Comparison of ENCODE assay signal across 8 cellular contexts in genomic region chr3:157159037-157159761, GRCh38. TPM values are rescaled to one million over a fixed set of nuclear protein-coding genes. Genes with fewer than 3 reads are reported as not detected.
DNase-seq lines count a peak whose midpoint lies in the region; ATAC-seq and TF ChIP-seq lines count a peak whose summit lies in the region.

No MANE protein-coding gene starts in this region.

- peak overlapping the region; percentile 90 to 99 (median 93) for H3K4me3 Mint-ChIP-seq in CD8-positive, alpha-beta memory T cell

- peak; percentile 39 for ATAC-seq in GM21360 (IDR thresholded peaks at IDR 0.05; ENCODE audit: unreplicated experiment)
- ATAC-seq in RWPE2 (ENCODE audit: low read depth) = peak; percentile 55
- ATAC-seq in gastroesophageal sphincter = peak; percentile 20
- peak; percentile 16 for ATAC-seq in omental fat pad (ENCODE audit: low FRiP score)

- peak overlapping the region; percentile 100 for H3K27ac ChIP-seq in CD8-positive, alpha-beta memory T cell (ENCODE audit: low read depth, low read length)
- H3K27ac ChIP-seq in RWPE2 (ENCODE audit: poor library complexity, severe bottlenecking) (peak overlapping the region; percentile 90), gastroesophageal sphincter (peak overlapping the region; percentile 98 to 100 (median 100)), thymus (ENCODE audit: low read depth) (peak overlapping the region; percentile 100)

- peak overlapping the region; percentile 96 for H3K4me3 ChIP-seq in CD8-positive, alpha-beta memory T cell (ENCODE audit: low read length)
- peak overlapping the region; percentile 68 for H3K4me3 ChIP-seq in RWPE2 (ENCODE audit: severe bottlenecking)
- peak overlapping the region; percentile 88 to 95 for H3K4me3 ChIP-seq in gastroesophageal sphincter
- H3K4me3 ChIP-seq in thymus (ENCODE audit: low read length) = peak overlapping the region; percentile 86

- peaks cover 61 to 71% (median 62%) of the 10 kb centered on the region in 3 donors for H3K4me1 Mint-ChIP-seq in CD8-positive, alpha-beta memory T cell

- no peak for TF ChIP-seq EP300 in gastroesophageal sphincter (IDR thresholded peaks at IDR 0.05)

- peaks cover 54% of the 10 kb centered on the region for H3K4me1 ChIP-seq in CD8-positive, alpha-beta memory T cell (ENCODE audit: insufficient read depth, low read length)
- peaks cover 48% of the 10 kb centered on the region for H3K4me1 ChIP-seq in RWPE2 (ENCODE audit: insufficient read depth, poor library complexity, severe bottlenecking)
- peaks cover 36 to 58% (median 47%) of the 10 kb centered on the region in 3 donors for H3K4me1 ChIP-seq in gastroesophageal sphincter
- peaks cover 10% of the 10 kb centered on the region for H3K4me1 ChIP-seq in thymus (ENCODE audit: control insufficient read depth, insufficient read depth, low read length)

- DNase-seq in CD8-positive, alpha-beta memory T cell = peak; percentile 73 to 91 (median 83)
- DNase-seq in HUDEP-2 (lab: John Stamatoyannopoulos, UW; ENCODE audit: unreplicated experiment in 76 of 76) (peak in 41 of 76 experiments; percentile 9 to 69 (median 33)), RWPE2 (ENCODE audit: low spot score) (no peak), omental fat pad (ENCODE audit: low spot score) (no peak)
- DNase-seq in activated effector memory CD4-positive, alpha-beta T cell treated with anti-CD3 and anti-CD28 coated beads, Interleukin-2, amount 50 U/mL, for 16 hours = peak; percentile 92

- no peak for TF ChIP-seq POLR2A in gastroesophageal sphincter (IDR thresholded peaks at IDR 0.05)

- TF ChIP-seq CTCF in RWPE2 (IDR thresholded peaks at IDR 0.05; ENCODE audit: poor library complexity, severe bottlenecking) (peak; percentile 20), gastroesophageal sphincter (IDR thresholded peaks at IDR 0.05) (peak in 1 of 4 experiments; percentile 30), omental fat pad (IDR thresholded peaks at IDR 0.05) (no peak)

- H3K27me3 Mint-ChIP-seq in CD8-positive, alpha-beta memory T cell = peaks cover 0 to 5% of the 10 kb centered on the region in 2 donors

- H3K36me3 ChIP-seq in CD8-positive, alpha-beta memory T cell (ENCODE audit: insufficient read depth, low read length) = peaks cover 48% of the 10 kb centered on the region
- H3K36me3 ChIP-seq in RWPE2 (ENCODE audit: low read depth) (peaks cover 50% of the 10 kb centered on the region), gastroesophageal sphincter (peaks cover 2 to 36% of the 10 kb centered on the region in 2 donors), thymus (ENCODE audit: control insufficient read depth, insufficient read depth) (no peaks in the 10 kb centered on the region)

- no peaks in the 10 kb centered on the region for H3K27me3 ChIP-seq in CD8-positive, alpha-beta memory T cell (ENCODE audit: insufficient read depth, low read length, poor library complexity, severe bottlenecking)
- H3K27me3 ChIP-seq in RWPE2 (ENCODE audit: insufficient read depth, poor library complexity, severe bottlenecking) (no peaks in the 10 kb centered on the region), gastroesophageal sphincter (no peaks in the 10 kb centered on the region), thymus (ENCODE audit: control insufficient read depth, insufficient read depth) (no peaks in the 10 kb centered on the region)

- no peaks in the 10 kb centered on the region for H3K9me3 Mint-ChIP-seq in CD8-positive, alpha-beta memory T cell

- peaks cover 21 to 65% (median 27%) of the 10 kb centered on the region in 3 donors for H3K36me3 Mint-ChIP-seq in CD8-positive, alpha-beta memory T cell

- peak overlapping the region; percentile 96 to 100 (median 100) for H3K27ac Mint-ChIP-seq in CD8-positive, alpha-beta memory T cell

- no peaks in the 10 kb centered on the region for H3K9me3 ChIP-seq in CD8-positive, alpha-beta memory T cell (ENCODE audit: low read length)
- no peaks in the 10 kb centered on the region for H3K9me3 ChIP-seq in RWPE2 (ENCODE audit: severe bottlenecking)
- H3K9me3 ChIP-seq in gastroesophageal sphincter = no peaks in the 10 kb centered on the region
- H3K9me3 ChIP-seq in thymus (ENCODE audit: control insufficient read depth) = no peaks in the 10 kb centered on the region

- CTCF ChIA-PET in CD8-positive, alpha-beta memory T cell (lab: Charles Lee) = interaction anchor here (1.6 to 3.6 kb wide), 5 partner anchors 16 to 484 kb away, joined by 3 to 54 read pairs (median 9); partner anchors contain the start of gene TIPARP

- WGBS in gastroesophageal sphincter (ENCODE audit: low coverage in 1 of 2), 2 donors = 1 to 7% methylated on average over 4 to 15 of the region's 46 CpGs
- WGBS in thymus = 2% methylated on average over 46 of the region's 46 CpGs

- POLR2A ChIA-PET in CD8-positive, alpha-beta memory T cell (lab: Charles Lee) = interaction anchor here (0.6 to 3.9 kb wide), 14 partner anchors 10 to 604 kb away, joined by 3 to 284 read pairs (median 6); partner anchors contain the start of genes SSR3 and TIPARP

RNA-seq across cellular contexts. Expression of gene CCNL1, which starts 0.7 kb away (rescaled TPM):
- total RNA-seq in CD8-positive, alpha-beta memory T cell = 100 to 1,000 TPM; 125 to 126 TPM
- polyA plus RNA-seq in CD8-positive, alpha-beta memory T cell = 62.1 TPM
- total RNA-seq in gastroesophageal sphincter (100 to 1,000 TPM in 2 of 4 donors, 10 to 100 TPM in 2; 32.7 to 211 (median 92.6) TPM), omental fat pad (100 to 1,000 TPM; 378 to 875 (median 605) TPM)
- 248 TPM for polyA plus RNA-seq in thymus

Comparison
In these comparisons a context has a peak if more than half of its experiments do, and no peak if none do; other contexts are left out.
1. DNase-seq: peak in CD8-positive, alpha-beta memory T cell (5 of 5), HUDEP-2 (41 of 76) and activated effector memory CD4-positive, alpha-beta T cell treated with anti-CD3 and anti-CD28 coated beads, Interleukin-2, amount 50 U/mL, for 16 hours (single experiment); none in RWPE2 (single experiment) and omental fat pad (single experiment).
2. Peak in every context shown above with its lines, with median percentiles within 50 percentile points of each other: H3K27ac ChIP-seq, H3K4me3 ChIP-seq and ATAC-seq.